ENCODE assay signal across 1 cellular context in genomic region chr14:101586531-101587402, GRCh38.
TF ChIP-seq lines count a peak whose summit lies in the region.

No MANE protein-coding gene starts in this region.

TF ChIP-seq in HepG2, 621 proteins besides CTCF, POLR2A, EP300 and RAD21 (continued from another document):
- TF ChIP-seq NR2F6 (IDR thresholded peaks at IDR 0.05), result no peak
- TF ChIP-seq NR2F6 (CRISPR knock-in tag; IDR thresholded peaks at IDR 0.05), result no peak
- TF ChIP-seq ZNF709 (CRISPR knock-in tag; IDR thresholded peaks at IDR 0.05), result no peak
- TF ChIP-seq ZNF343 (CRISPR knock-in tag; IDR thresholded peaks at IDR 0.05), result no peak
- no peak for TF ChIP-seq NFATC3 (CRISPR knock-in tag; IDR thresholded peaks at IDR 0.05)
- TF ChIP-seq ZNF724P (CRISPR knock-in tag; IDR thresholded peaks at IDR 0.05; ENCODE audit: borderline replicate concordance), result no peak
- no peak for TF ChIP-seq YEATS4 (CRISPR knock-in tag; IDR thresholded peaks at IDR 0.05; ENCODE audit: borderline replicate concordance)
- TF ChIP-seq UBTF (CRISPR knock-in tag; IDR thresholded peaks at IDR 0.05), result no peak
